In genomic region chr10:73790886-73791625, GRCh38 we compare ENCODE assay signal across 29 cellular contexts.
"Had no signal": no experiment of that assay in that cellular context is flagged by ENCODE, and none has a peak within 500 bp of the region (broad histone marks: within the 10 kb centered on the region; RNA-seq: fewer than 3 reads in every experiment).

No MANE protein-coding gene starts in this region.

- H3K9me3 Mint-ChIP-seq: central memory CD8-positive, alpha-beta T cell; dendritic cell treated with granulocyte-macrophage colony-stimulating factor and Interleukin-4, amounts not matched to agents 40 ng/mL and 50 ng/mL, for 4 days; endodermal cell; memory B cell; naive B cell; stimulated activated effector memory CD8-positive, alpha-beta T cell treated with anti-CD3 and anti-CD28 coated beads, Interleukin-12 subunit alpha, Interleukin-12 subunit beta, amount 100 ng/mL, for 72 hours; type B pancreatic cell had no signal

- FAIRE-seq: endothelial cell of umbilical vein, islet of Langerhans had no signal

- H3K27me3 Mint-ChIP-seq: central memory CD8-positive, alpha-beta T cell; dendritic cell treated with granulocyte-macrophage colony-stimulating factor and Interleukin-4, amounts not matched to agents 40 ng/mL and 50 ng/mL, for 4 days; memory B cell; naive B cell; type B pancreatic cell had no signal

- ATAC-seq: left ventricle myocardium superior; stimulated activated effector memory CD8-positive, alpha-beta T cell treated with anti-CD3 and anti-CD28 coated beads, Interleukin-12 subunit alpha, Interleukin-12 subunit beta, amount 100 ng/mL, for 72 hours had no signal

- H3K27me3 ChIP-seq: colonic mucosa, esophagus squamous epithelium, heart right ventricle, neutrophil, right atrium auricular region, sigmoid colon, testis, tibial artery had no signal

- H3K4me3 ChIP-seq: colonic mucosa, esophagus squamous epithelium, heart right ventricle, lung, prostate gland, right atrium auricular region, sigmoid colon, testis, tibial artery had no signal

- DNase-seq: colonic mucosa; effector CD8-positive, alpha-beta T cell; endodermal cell; esophagus squamous epithelium; foreskin melanocyte; glutamatergic neuron; heart right ventricle; hippocampal formation; left ventricle myocardium superior; naive B cell; sigmoid colon; stimulated activated CD4-positive, alpha-beta T cell treated with anti-CD3 and anti-CD28 coated beads, Interleukin-2, amount 100 ng/mL, for 24 hours; stimulated activated CD4-positive, alpha-beta T cell treated with anti-CD3 and anti-CD28 coated beads, Interleukin-4, amount 100 ng/mL, for 24 hours; stimulated activated naive CD4-positive, alpha-beta T cell treated with Interleukin-2 at 50 U/mL for 16 hours; substantia nigra; testis; tibial artery had no signal

- H3K27ac Mint-ChIP-seq: dendritic cell treated with granulocyte-macrophage colony-stimulating factor and Interleukin-4, amounts not matched to agents 40 ng/mL and 50 ng/mL, for 4 days; endodermal cell; memory B cell; stimulated activated effector memory CD8-positive, alpha-beta T cell treated with anti-CD3 and anti-CD28 coated beads, Interleukin-12 subunit alpha, Interleukin-12 subunit beta, amount 100 ng/mL, for 72 hours; type B pancreatic cell had no signal

- H3K9ac ChIP-seq: parathyroid adenoma had no signal

- H3K9me3 ChIP-seq: colonic mucosa, esophagus squamous epithelium, heart right ventricle, neutrophil, prostate gland, right atrium auricular region, sigmoid colon, testis, tibial artery had no signal

- H3K27ac ChIP-seq: colonic mucosa, esophagus squamous epithelium, heart right ventricle, neutrophil, parathyroid adenoma, prostate gland, right atrium auricular region, sigmoid colon, testis, tibial artery had no signal

- H2AFZ ChIP-seq: parathyroid adenoma had no signal

- H3K4me3 Mint-ChIP-seq: central memory CD8-positive, alpha-beta T cell; dendritic cell treated with granulocyte-macrophage colony-stimulating factor and Interleukin-4, amounts not matched to agents 40 ng/mL and 50 ng/mL, for 4 days; endodermal cell; memory B cell; stimulated activated effector memory CD8-positive, alpha-beta T cell treated with anti-CD3 and anti-CD28 coated beads, Interleukin-12 subunit alpha, Interleukin-12 subunit beta, amount 100 ng/mL, for 72 hours; type B pancreatic cell had no signal
